In the genomic region with DNA sequence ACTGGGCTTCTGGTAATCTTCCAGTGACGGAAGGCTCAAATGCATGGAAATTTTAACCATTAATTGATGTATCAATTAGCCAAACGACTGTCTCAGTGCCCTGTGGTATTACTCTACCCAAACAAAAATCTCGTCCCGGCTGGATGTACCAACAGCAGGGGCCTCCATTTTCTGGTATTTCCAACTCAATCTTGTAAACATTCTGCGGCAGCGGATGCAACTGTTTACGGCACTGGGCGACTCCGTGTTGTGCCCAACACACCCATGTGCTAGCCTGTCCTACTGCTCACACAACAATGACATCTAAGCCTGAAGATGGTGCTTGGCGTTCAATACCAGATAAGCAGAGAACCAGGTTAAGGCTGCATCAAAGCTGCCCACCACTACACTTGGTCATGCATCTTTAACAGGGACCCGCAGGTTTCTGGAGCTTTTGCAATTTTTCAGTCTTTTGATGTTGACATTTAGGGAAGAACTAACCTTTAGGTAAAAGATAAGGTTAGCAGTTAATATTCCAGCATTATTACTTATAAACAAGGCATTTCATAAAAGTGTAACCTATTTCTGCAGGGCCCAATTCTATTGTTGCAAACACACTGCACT, we compare ENCODE assay signal across 1 cellular context.
TF ChIP-seq lines count a peak whose summit lies in the region.

No MANE protein-coding gene starts in this region.

TF ChIP-seq in endothelial cell of umbilical vein, 7 proteins besides CTCF, POLR2A, EP300 and RAD21:
- TF ChIP-seq EZH2 (IDR thresholded peaks at IDR 0.05; ENCODE audit: borderline replicate concordance, low read depth, low read length, severe bottlenecking) = no peak
- no peak for TF ChIP-seq MYC (IDR thresholded peaks at IDR 0.05; ENCODE audit: low read depth, low read length)
TF ChIP-seq in endothelial cell of umbilical vein: peak in this region for 0.
